Comparison of ENCODE assay signal across 8 cellular contexts in genomic region chr17:8209909-8210760, GRCh38. TPM values are rescaled to one million over a fixed set of nuclear protein-coding genes. Genes with fewer than 3 reads are reported as not detected.
DNase-seq lines count a peak whose midpoint lies in the region; ATAC-seq, FAIRE-seq and TF ChIP-seq lines count a peak whose summit lies in the region.

AURKB (minus strand) TSS chr17:8210575; CDS start chr17:8210224, 351 bp downstream.

- H3K9me3 ChIP-seq in left ventricle myocardium inferior (replicated peaks) (no peaks in the 10 kb centered on the region), psoas muscle (no peaks in the 10 kb centered on the region), uterus (no peaks in the 10 kb centered on the region)

- intact Hi-C loops in T-helper 1 cell treated with Interleukin-12 subunit alpha and Interleukin-12 subunit beta and Interleukin-4 antibody, amounts not matched to agents 30 ng/mL and 1 ng/mL, for 36 hours (cut with micrococcal nuclease) = loop anchor here (1.0 kb wide), 5 partner anchors 10 to 39 kb away; partner anchors contain the start of genes BORCS6 and PFAS
- intact Hi-C loops in left ventricle myocardium inferior (cut with micrococcal nuclease) (no loop called here), psoas muscle (cut with DNase I) (no loop called here), uterus (cut with DNase I; ENCODE audit: low total_unique reads) (no loop called here)

- H3K4me3 ChIP-seq in left ventricle myocardium inferior (peak within 1 kb of the TSS; percentile 73), psoas muscle (peak within 1 kb of the TSS; percentile 75), uterus (peak within 1 kb of the TSS; percentile 35 to 48)

- H3K36me3 ChIP-seq in left ventricle myocardium inferior (no peaks in the 10 kb centered on the region), psoas muscle (ENCODE audit: insufficient read depth in 1 of 2, low read depth in 1 of 2) (no peaks in the 10 kb centered on the region), uterus (no peaks in the 10 kb centered on the region)

- FAIRE-seq in GM12891 (lab: Jason Lieb, UNC) = peak; percentile 98

- peak; percentile 93 for ATAC-seq in HG02798 (IDR thresholded peaks at IDR 0.05; ENCODE audit: poor library complexity, unreplicated experiment)
- peak; percentile 96 to 100 (median 98) for ATAC-seq in psoas muscle

- 3% methylated on average over 38 to 46 of the region's 46 CpGs for WGBS in psoas muscle, 3 donors

- H3K27me3 ChIP-seq in left ventricle myocardium inferior (ENCODE audit: low read depth) (no peaks in the 10 kb centered on the region), psoas muscle (ENCODE audit: insufficient read depth in 3 of 3, low read length in 2 of 3) (no peaks in the 10 kb centered on the region), uterus (no peaks in the 10 kb centered on the region)

- TF ChIP-seq CTCF in left ventricle myocardium inferior (IDR thresholded peaks at IDR 0.05; ENCODE audit: borderline replicate concordance) (no peak), psoas muscle (IDR thresholded peaks at IDR 0.05) (no peak), uterus (IDR thresholded peaks at IDR 0.05) (no peak)

- H3K4me1 ChIP-seq in left ventricle myocardium inferior = peaks cover 17% of the 10 kb centered on the region
- peaks cover 8% of the 10 kb centered on the region for H3K4me1 ChIP-seq in psoas muscle
- H3K4me1 ChIP-seq in uterus = no peaks in the 10 kb centered on the region

- TF ChIP-seq POLR2A in GM12891 (IDR thresholded peaks at IDR 0.05; ENCODE audit: low read depth, low read length) (peak; percentile 80), uterus (IDR thresholded peaks at IDR 0.05) (no peak)

- DNase-seq in GM12891 (ENCODE audit: insufficient read length, low spot score) = peak; percentile 95
- DNase-seq in NCI-H1436 (lab: John Stamatoyannopoulos, UW) = peak; percentile 94
- peak; percentile 93 for DNase-seq in amniotic epithelial cell (ENCODE audit: low read depth)
- peak; percentile 92 for DNase-seq in left ventricle myocardium inferior
- peak; percentile 93 to 96 for DNase-seq in psoas muscle
- peak; percentile 92 to 97 for DNase-seq in uterus

- peak within 1 kb of the TSS; percentile 79 for H3K27ac ChIP-seq in left ventricle myocardium inferior (replicated peaks)
- H3K27ac ChIP-seq in psoas muscle = peak within 1 kb of the TSS; percentile 75
- peak within 1 kb of the TSS; percentile 83 to 87 for H3K27ac ChIP-seq in uterus

TF ChIP-seq in GM12891, 5 proteins besides CTCF, POLR2A, EP300 and RAD21:
- TF ChIP-seq TAF1 (IDR thresholded peaks at IDR 0.05; ENCODE audit: low read depth, low read length) (peak; percentile 67), SPI1 (IDR thresholded peaks at IDR 0.05; ENCODE audit: low read depth, low read length) (0 out of 2 replicates have a peak, but pooled peaks have one; percentile 8), PAX5 (IDR thresholded peaks at IDR 0.05; ENCODE audit: insufficient read depth, low read length, severe bottlenecking) (no peak), POU2F2 (IDR thresholded peaks at IDR 0.05; ENCODE audit: low read depth, low read length) (peak; percentile 67), POLR2AphosphoS5 (IDR thresholded peaks at IDR 0.05; ENCODE audit: low read depth, low read length) (peak; percentile 88)

RNA-seq across cellular contexts. Expression of gene AURKB, which starts in this region (rescaled TPM):
- 69.4 TPM for polyA plus RNA-seq in GM12891 (2012; ENCODE audit: low read depth, missing spikeins)
- 105 and 110 TPM in 2 replicates for total RNA-seq in T-helper 1 cell treated with Interleukin-12 subunit alpha and Interleukin-12 subunit beta and Interleukin-4 antibody, amounts not matched to agents 30 ng/mL and 1 ng/mL, for 36 hours
- total RNA-seq in left ventricle myocardium inferior (1.2 TPM), psoas muscle (1 to 10 TPM in 1 of 4 donors, not detected in 3; 1.1 TPM), uterus (10 to 100 TPM in 1 of 4 donors, not detected in 3; 12.8 TPM)
- polyA plus RNA-seq in psoas muscle = under 1 TPM in 1 of 3 donors, not detected in 2; 0.39 TPM

Comparison
In these comparisons a context has a peak if more than half of its experiments do, and no peak if none do; other contexts are left out.
1. Peak in every context shown above with its lines: DNase-seq, ATAC-seq, H3K4me3 ChIP-seq and H3K27ac ChIP-seq.